ENCODE assay signal across 11 cellular contexts in genomic region chr2:39667142-39667880, GRCh38. TPM values are rescaled to one million over a fixed set of nuclear protein-coding genes. Genes with fewer than 3 reads are reported as not detected.
DNase-seq lines count a peak whose midpoint lies in the region; ATAC-seq and TF ChIP-seq lines count a peak whose summit lies in the region.
"Had no signal": no experiment of that assay in that cellular context is flagged by ENCODE, and none has a peak within 500 bp of the region (broad histone marks: within the 10 kb centered on the region; RNA-seq: fewer than 3 reads in every experiment).

No MANE protein-coding gene starts in this region.

- TF ChIP-seq CTCF in heart right ventricle (IDR thresholded peaks at IDR 0.05) (no peak), astrocyte of the cerebellum (IDR thresholded peaks at IDR 0.05; ENCODE audit: low read depth, low read length, missing control alignments) (no peak), type B pancreatic cell (conservative IDR thresholded peaks at IDR 0.05) (no peak)

- no peaks in the 10 kb centered on the region for H3K9me3 Mint-ChIP-seq in type B pancreatic cell
- H3K9me3 Mint-ChIP-seq: natural killer cell treated with Interleukin-12 subunit alpha and Interleukin-12 subunit beta and Interleukin-15 and Interleukin-18, amount 100 ng/mL, for 72 hours had no signal

- no peak for ATAC-seq in heart right ventricle
- ATAC-seq in Right ventricle myocardium inferior: no peak
- no peak for ATAC-seq in HG02571 (IDR thresholded peaks at IDR 0.05; ENCODE audit: unreplicated experiment)
- ATAC-seq in HG02610 (IDR thresholded peaks at IDR 0.05; ENCODE audit: unreplicated experiment): no peak
- ATAC-seq: natural killer cell treated with Interleukin-12 subunit alpha and Interleukin-12 subunit beta and Interleukin-15 and Interleukin-18, amount 100 ng/mL, for 72 hours had no signal

- intact Hi-C loops in heart right ventricle (cut with DNase I): loop anchor here in 1 of 10 donors (2.0 kb wide), 1 partner anchor 59 kb away; no protein-coding TSS in a partner anchor
- intact Hi-C loops in Right ventricle myocardium inferior (cut with DNase I): loop anchor here (5.0 kb wide), 1 partner anchor 75 kb away; no protein-coding TSS in a partner anchor

- peaks cover 3% of the 10 kb centered on the region for H3K36me3 Mint-ChIP-seq in type B pancreatic cell

- peak overlapping the region; percentile 97 for H3K4me3 Mint-ChIP-seq in type B pancreatic cell

- in situ Hi-C loops in astrocyte of the cerebellum (cut with HindIII; ENCODE audit: low sequenced_read_pairs): no loop called here

- peaks cover 21% of the 10 kb centered on the region for H3K4me1 Mint-ChIP-seq in type B pancreatic cell (ENCODE audit: unreplicated experiment)

- H3K4me3 ChIP-seq in heart right ventricle: peak overlapping the region; percentile 40 to 86 (median 70)
- peak overlapping the region; percentile 40 for H3K4me3 ChIP-seq in astrocyte of the cerebellum (ENCODE audit: low read depth, low read length)
- H3K4me3 ChIP-seq in muscle layer of duodenum (ENCODE audit: low read depth in 1 of 2, low read length in 2 of 2): peak overlapping the region; percentile 43 to 67

- H3K27ac ChIP-seq in heart right ventricle (peak overlapping the region in 1 of 10 donors; percentile 59), muscle layer of duodenum (ENCODE audit: low read length) (no peak overlapping the region)

- H3K27ac Mint-ChIP-seq in type B pancreatic cell: no peak overlapping the region
- H3K27ac Mint-ChIP-seq: natural killer cell treated with Interleukin-12 subunit alpha and Interleukin-12 subunit beta and Interleukin-15 and Interleukin-18, amount 100 ng/mL, for 72 hours had no signal

- DNase-seq in heart right ventricle (no peak), Right ventricle myocardium inferior (ENCODE audit: missing footprints) (no peak), astrocyte of the cerebellum (ENCODE audit: low read depth) (no peak), type B pancreatic cell (ENCODE audit: extremely low spot score, unreplicated experiment) (no peak), SHP77 (lab: John Stamatoyannopoulos, UW) (no peak)
- DNase-seq: activated CD4-positive, alpha-beta T cell treated with anti-CD3 and anti-CD28 coated beads for 48 hours; NCI-H187 treated with DMSO at 0.1 percent for 48 hours had no signal

- H3K27me3 ChIP-seq in heart right ventricle: peaks cover 0 to 60% (median 0%) of the 10 kb centered on the region in 7 donors
- peaks cover 9% of the 10 kb centered on the region for H3K27me3 ChIP-seq in muscle layer of duodenum (ENCODE audit: low read depth, low read length)

- WGBS in heart right ventricle, 2 donors: 53 to 55% methylated on average over 6 of the region's 6 CpGs

- no peaks in the 10 kb centered on the region for H3K9me3 ChIP-seq in heart right ventricle
- no peaks in the 10 kb centered on the region for H3K9me3 ChIP-seq in muscle layer of duodenum (ENCODE audit: control insufficient read depth in 1 of 2, low read length in 2 of 2)

- H3K4me1 ChIP-seq in heart right ventricle (peaks cover 0 to 19% (median 11%) of the 10 kb centered on the region in 9 donors), muscle layer of duodenum (ENCODE audit: control insufficient read depth in 1 of 2, insufficient read depth in 2 of 2, low read length in 2 of 2) (peaks cover 0 to 8% of the 10 kb centered on the region in 2 donors)

- H3K36me3 ChIP-seq in heart right ventricle (no peaks in the 10 kb centered on the region), muscle layer of duodenum (ENCODE audit: control insufficient read depth in 1 of 2, insufficient read depth in 2 of 2, low read length in 2 of 2) (no peaks in the 10 kb centered on the region)

- H3K27me3 Mint-ChIP-seq in type B pancreatic cell: peaks cover 66% of the 10 kb centered on the region

RNA-seq across cellular contexts. Expression of gene TMEM178A, which starts 1.6 kb away (rescaled TPM):
- total RNA-seq in heart right ventricle (1 to 10 TPM in 9 of 10 donors, under 1 TPM in 1; 0.97 to 4.8 (median 2.5) TPM), Right ventricle myocardium inferior (3.0 TPM), type B pancreatic cell (ENCODE audit: low replicate concordance) (3.1 and 9.3 TPM in 2 replicates)
- polyA plus RNA-seq in heart right ventricle: 1 to 10 TPM in 1 of 2 donors, under 1 TPM in 1; 0.58 to 6.2 TPM
- total RNA-seq: natural killer cell treated with Interleukin-12 subunit alpha and Interleukin-12 subunit beta and Interleukin-15 and Interleukin-18, amount 100 ng/mL, for 72 hours had no signal
